Comparison of ENCODE assay signal across 32 cellular contexts in the genomic region with DNA sequence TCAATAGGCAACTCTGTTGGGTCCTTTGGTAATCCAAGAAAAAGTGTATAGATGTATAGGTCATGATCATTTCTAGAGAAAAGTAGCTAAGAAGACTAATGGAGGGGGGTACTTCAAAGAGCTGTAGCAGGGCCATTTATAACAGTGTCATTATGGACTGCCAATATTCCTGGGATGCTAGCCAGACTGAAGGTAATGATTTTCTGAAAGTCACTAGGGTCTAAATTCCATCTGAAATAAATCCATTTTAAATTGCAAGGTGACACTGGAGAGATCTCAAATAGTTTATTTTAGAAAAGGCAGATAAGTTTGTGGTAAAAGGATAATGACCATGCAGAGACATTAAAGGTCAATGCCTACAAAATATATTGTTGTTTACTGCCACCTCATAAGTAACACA. TPM values are rescaled to one million over a fixed set of nuclear protein-coding genes. Genes with fewer than 3 reads are reported as not detected.
"Had no signal": no experiment of that assay in that cellular context is flagged by ENCODE, and none has a peak within 500 bp of the region (broad histone marks: within the 10 kb centered on the region; RNA-seq: fewer than 3 reads in every experiment).

No MANE protein-coding gene starts in this region.

- H3K36me3 ChIP-seq: neural progenitor cell, ovary, stomach, thoracic aorta, thyroid gland, tibial nerve, upper lobe of left lung, vagina had no signal

- H3K4me1 ChIP-seq: psoas muscle had no signal

- H3K9ac ChIP-seq: neural progenitor cell, parathyroid adenoma had no signal

- H3K4me2 ChIP-seq: neural progenitor cell had no signal

- H3K4me3 ChIP-seq: neural progenitor cell, ovary, psoas muscle, skin epidermis, stomach, thoracic aorta, thyroid gland, tibial nerve, upper lobe of left lung, vagina had no signal

- FAIRE-seq: urothelium cell line had no signal

- H3K79me2 ChIP-seq: parathyroid adenoma had no signal

- H3K27me3 ChIP-seq: ovary, stomach, thyroid gland, tibial nerve, upper lobe of left lung, vagina had no signal

- H3K27ac ChIP-seq: neural progenitor cell, ovary, parathyroid adenoma, psoas muscle, skin epidermis, stomach, thoracic aorta, thyroid gland, tibial nerve, upper lobe of left lung, vagina had no signal

- H2AFZ ChIP-seq: neural progenitor cell, parathyroid adenoma had no signal

- ATAC-seq: natural killer cell; psoas muscle; right cardiac atrium; sciatic nerve; stimulated activated effector memory CD8-positive, alpha-beta T cell treated with anti-CD3 and anti-CD28 coated beads, Interleukin-12 subunit alpha, Interleukin-12 subunit beta, amount 100 ng/mL, for 72 hours; stimulated activated naive B cell treated with anti-CD40 and anti-IgM and Interleukin-4, amounts not matched to agents 10 μg/mL and 1 μg/mL and 100 μg/mL, for 72 hours had no signal

- DNase-seq: natural killer cell; occipital lobe; ovary; posterior cingulate gyrus; psoas muscle; right cardiac atrium; stimulated activated CD4-positive, alpha-beta T cell treated with anti-CD3 and anti-CD28 coated beads, Interleukin-15, amount 100 ng/mL, for 24 hours; stimulated activated CD4-positive, alpha-beta T cell treated with anti-CD3 and anti-CD28 coated beads, Interleukin-2, amount 100 ng/mL, for 24 hours; stimulated activated CD4-positive, alpha-beta T cell treated with anti-CD3 and anti-CD28 coated beads, Interleukin-2, amount 100 ng/mL, for 48 hours; stimulated activated CD4-positive, alpha-beta T cell treated with anti-CD3 and anti-CD28 coated beads, Interleukin-4, amount 100 ng/mL, for 24 hours; stimulated activated naive B cell treated with anti-CD40 and anti-IgM and Interleukin-4, amounts not matched to agents 10 μg/mL and 1 μg/mL and 100 μg/mL, for 72 hours; stimulated activated naive CD4-positive, alpha-beta T cell treated with Interleukin-2 at 50 U/mL for 16 hours; stomach; thyroid gland; trophoblast cell; upper lobe of left lung had no signal

- H3K9me3 ChIP-seq: ovary, psoas muscle, stomach, thoracic aorta, thyroid gland, tibial nerve, upper lobe of left lung, vagina had no signal

RNA-seq across cellular contexts. Expression of gene SPC25, which starts 4.5 kb away (rescaled TPM):
- total RNA-seq: subcutaneous adipose tissue, tibial nerve, vagina had no signal
- polyA plus RNA-seq: right cardiac atrium had no signal

RNA-seq across cellular contexts. Expression of gene G6PC2, which starts 6.4 kb away (rescaled TPM):
- total RNA-seq: natural killer cell, occipital lobe, osteoblast, progenitor cell of endocrine pancreas, psoas muscle, renal cortical epithelial cell, right cardiac atrium, sciatic nerve, subcutaneous adipose tissue, temporal lobe, thoracic aorta, tibial nerve, upper lobe of left lung, ureter, vagina had no signal
- polyA plus RNA-seq: neural cell, ovary, right cardiac atrium, stomach had no signal
